Comparison of ENCODE assay signal across 27 cellular contexts in genomic region chr16:11377156-11377555, GRCh38. TPM values are rescaled to one million over a fixed set of nuclear protein-coding genes. Genes with fewer than 3 reads are reported as not detected.
DNase-seq lines count a peak whose midpoint lies in the region; ATAC-seq, FAIRE-seq and TF ChIP-seq lines count a peak whose summit lies in the region.
"Had no signal": no experiment of that assay in that cellular context is flagged by ENCODE, and none has a peak within 500 bp of the region (broad histone marks: within the 10 kb centered on the region; RNA-seq: fewer than 3 reads in every experiment).

No MANE protein-coding gene starts in this region.

- peak overlapping the region; percentile 58 for H3K9ac ChIP-seq in mesenchymal stem cell (ENCODE audit: low read length)
- H3K9ac ChIP-seq in HepG2 (ENCODE audit: insufficient read depth, low read depth, low read length) = no peak overlapping the region
- H3K9ac ChIP-seq: BLaER1 had no signal

- no peak overlapping the region for H2AK5ac ChIP-seq in mesenchymal stem cell (ENCODE audit: low read length, severe bottlenecking)

- no peaks in the 10 kb centered on the region for H3K27me3 ChIP-seq in mesenchymal stem cell (ENCODE audit: control insufficient read depth in 1 of 2, insufficient read depth in 1 of 2, low read length in 2 of 2)
- H3K27me3 ChIP-seq in HepG2 (ENCODE audit: control insufficient read depth in 1 of 2, insufficient read depth in 2 of 2, low read length in 2 of 2) = no peaks in the 10 kb centered on the region
- H3K27me3 ChIP-seq: BE2C, BLaER1 had no signal

- peaks cover 18% of the 10 kb centered on the region for H3K4me1 Mint-ChIP-seq in T-helper 17 cell

- no peak overlapping the region for H3K23ac ChIP-seq in mesenchymal stem cell (ENCODE audit: low read length in 2 of 2)

- no peak for TF ChIP-seq RAD21 in HepG2 (CRISPR knock-in tag; IDR thresholded peaks at IDR 0.05)

- no peak for TF ChIP-seq EP300 in HepG2 (IDR thresholded peaks at IDR 0.05; ENCODE audit: low read depth in 2 of 2, low read length in 2 of 2)
- TF ChIP-seq EP300 in HepG2 (CRISPR knock-in tag; IDR thresholded peaks at IDR 0.05; ENCODE audit: borderline replicate concordance) = no peak

- H4K20me1 ChIP-seq in HepG2 (ENCODE audit: insufficient read depth, low read length) = no peaks in the 10 kb centered on the region
- H4K20me1 ChIP-seq: BLaER1 had no signal

- H4K91ac ChIP-seq in mesenchymal stem cell (ENCODE audit: low read length) = no peak overlapping the region

- no peak overlapping the region for H2BK12ac ChIP-seq in mesenchymal stem cell (ENCODE audit: low read length in 2 of 2)

- no peaks in the 10 kb centered on the region for H3K9me3 ChIP-seq in T-helper 17 cell (ENCODE audit: control insufficient read depth, low read length, poor library complexity, severe bottlenecking)
- no peaks in the 10 kb centered on the region for H3K9me3 ChIP-seq in mesenchymal stem cell (ENCODE audit: control insufficient read depth, low read length)
- H3K9me3 ChIP-seq in HepG2 (ENCODE audit: low read length) = no peaks in the 10 kb centered on the region
- H3K9me3 ChIP-seq: A549, BE2C, BLaER1 had no signal

- H3K18ac ChIP-seq in mesenchymal stem cell (ENCODE audit: low read depth in 1 of 2, low read length in 2 of 2) = no peak overlapping the region

- DNase-seq in AG10803 (ENCODE audit: low read depth) (peak; percentile 33), T-helper 17 cell (no peak), fibroblast of gingiva (ENCODE audit: low read depth) (peak; percentile 53), mesenchymal stem cell (no peak), SIG-M5 (lab: John Stamatoyannopoulos, UW) (no peak), NCI-H187 treated with DMSO at 0.1 percent for 48 hours (lab: John Stamatoyannopoulos, UW) (no peak), HepG2 (ENCODE audit: low spot score) (no peak)
- DNase-seq: BE2C; C1 segment of cervical spinal cord; CD4-positive, alpha-beta memory T cell; CD4-positive, CD25-positive, alpha-beta regulatory T cell; CD8-positive, alpha-beta memory T cell; COR-L47; DMS 273 treated with DMSO at 0.1 percent for 48 hours; DMS153; DMS53; DMS79; DND-41; EL; GDM1 had no signal

- H2BK120ac ChIP-seq in mesenchymal stem cell (ENCODE audit: low read depth, low read length) = no peak overlapping the region

- no peak overlapping the region for H4K8ac ChIP-seq in mesenchymal stem cell (ENCODE audit: low read length)

- H3K36me3 ChIP-seq in mesenchymal stem cell (ENCODE audit: control insufficient read depth in 1 of 2, insufficient read depth in 2 of 2, low read depth in 1 of 2, low read length in 2 of 2) (no peaks in the 10 kb centered on the region), HepG2 (replicated peaks in 1 of 2; ENCODE audit: control insufficient read depth in 1 of 2, insufficient read depth in 2 of 2, low read length in 2 of 2) (no peaks in the 10 kb centered on the region)
- H3K36me3 ChIP-seq: BE2C, BLaER1 had no signal

- TF ChIP-seq CTCF in AG10803 (conservative IDR thresholded peaks at IDR 0.05; ENCODE audit: low read length) (no peak), HepG2 (CRISPR knock-in tag; IDR thresholded peaks at IDR 0.05) (no peak)

- ATAC-seq in T-helper 17 cell = no peak
- ATAC-seq in GM18858 (IDR thresholded peaks at IDR 0.05; ENCODE audit: unreplicated experiment) = no peak
- no peak for ATAC-seq in HepG2
- ATAC-seq: A549, GM12878 had no signal

- intact Hi-C loops in HepG2 (cut with micrococcal nuclease; ENCODE audit: unreplicated experiment) = no loop called here

- TF ChIP-seq POLR2A in HepG2 (IDR thresholded peaks at IDR 0.05; ENCODE audit: insufficient read depth in 1 of 2, low read depth in 2 of 2, low read length in 2 of 2) = no peak

- peaks cover 4% of the 10 kb centered on the region for H3K36me3 Mint-ChIP-seq in T-helper 17 cell (ENCODE audit: low read depth)
- H3K36me3 Mint-ChIP-seq: CD4-positive, alpha-beta memory T cell had no signal

- H3K27me3 Mint-ChIP-seq in T-helper 17 cell = peaks cover 2% of the 10 kb centered on the region
- H3K27me3 Mint-ChIP-seq: CD4-positive, alpha-beta memory T cell had no signal

- no peak for FAIRE-seq in HepG2 (lab: Jason Lieb, UNC)
- FAIRE-seq: A549, GM12878, GM12892 had no signal

- H3K4ac ChIP-seq in mesenchymal stem cell (ENCODE audit: low read depth in 1 of 2, low read length in 2 of 2) = no peak overlapping the region

- H2AFZ ChIP-seq in mesenchymal stem cell (ENCODE audit: low read depth, low read length) = no peak overlapping the region
- H2AFZ ChIP-seq in HepG2 (ENCODE audit: low read length) = no peak overlapping the region

- peak overlapping the region; percentile 57 for H3K27ac Mint-ChIP-seq in T-helper 17 cell
- H3K27ac Mint-ChIP-seq: CD4-positive, alpha-beta memory T cell; CD4-positive, CD25-positive, alpha-beta regulatory T cell; CD8-positive, alpha-beta memory T cell had no signal

- no peaks in the 10 kb centered on the region for H3K79me2 ChIP-seq in HepG2 (ENCODE audit: insufficient read depth, low read length)

- H3K4me2 ChIP-seq in mesenchymal stem cell (ENCODE audit: low read length, poor library complexity, severe bottlenecking) = no peak overlapping the region
- no peak overlapping the region for H3K4me2 ChIP-seq in HepG2 (ENCODE audit: low read depth, low read length)
- H3K4me2 ChIP-seq: A549, BLaER1 had no signal

- in situ Hi-C loops in HepG2 (cut with HindIII; ENCODE audit: extremely low pct_ligation_motif_present, low pct_unique_long_range_greater_than_20kb) = no loop called here

- POLR2A ChIA-PET in HepG2 (lab: Yijun Ruan, JAX) = no interaction called here

- no peak overlapping the region for H2BK5ac ChIP-seq in mesenchymal stem cell (ENCODE audit: low read depth, low read length, poor library complexity, severe bottlenecking)

- no peaks in the 10 kb centered on the region for H3K79me1 ChIP-seq in mesenchymal stem cell (replicated peaks; ENCODE audit: low read length, poor library complexity, severe bottlenecking)

- 95% methylated on average over 3 of the region's 3 CpGs for WGBS in mesenchymal stem cell
- WGBS in HepG2 (ENCODE audit: low lambda C conversion rate) = 43% methylated on average over 3 of the region's 3 CpGs

- H3K4me3 ChIP-seq in AG10803 (ENCODE audit: low read length) (no peak overlapping the region), mesenchymal stem cell (ENCODE audit: insufficient read depth in 1 of 2, low read depth in 1 of 2, low read length in 2 of 2) (no peak overlapping the region), HepG2 (replicated peaks in 1 of 3; ENCODE audit: insufficient read depth in 1 of 3, low read depth in 2 of 3, low read length in 3 of 3) (no peak overlapping the region)
- H3K4me3 ChIP-seq: A549, BLaER1, GM12878 had no signal

- no TSS peak for BruUV-seq in HepG2 (replicated peaks; lab: Mats Ljungman, UMichigan)

- H3K27ac ChIP-seq in mesenchymal stem cell (ENCODE audit: low read length, poor library complexity, severe bottlenecking) (no peak overlapping the region), HepG2 (ENCODE audit: extremely low read length, insufficient read depth, low read length) (no peak overlapping the region)
- H3K27ac ChIP-seq: 22Rv1, A549, BLaER1 had no signal

- no peak overlapping the region for H3K14ac ChIP-seq in mesenchymal stem cell (ENCODE audit: low read length in 2 of 2)

- CTCF ChIA-PET in HepG2 (lab: Yijun Ruan, JAX; ENCODE audit: low intra/inter-chr PET ratio, low total read pairs) = interaction anchor here (0.6 kb wide), 1 partner anchor 30 kb away, joined by 3 read pairs; no protein-coding TSS in a partner anchor

- peaks cover 3% of the 10 kb centered on the region for H3K4me1 ChIP-seq in mesenchymal stem cell (ENCODE audit: control insufficient read depth, insufficient read depth, low read depth, low read length)
- peaks cover 30% of the 10 kb centered on the region for H3K4me1 ChIP-seq in HepG2 (ENCODE audit: insufficient read depth, low read length)
- H3K4me1 ChIP-seq: A549, BE2C had no signal

- no peak overlapping the region for H2BK15ac ChIP-seq in mesenchymal stem cell (ENCODE audit: low read depth, poor library complexity, severe bottlenecking)

- H3K4me3 Mint-ChIP-seq in T-helper 17 cell = no peak overlapping the region
- H3K4me3 Mint-ChIP-seq: CD14-positive monocyte; CD4-positive, alpha-beta memory T cell; CD4-positive, CD25-positive, alpha-beta regulatory T cell; CD8-positive, alpha-beta memory T cell had no signal

RNA-seq across cellular contexts. Expression of gene RMI2, which starts 31.9 kb away (rescaled TPM):
- total RNA-seq in T-helper 17 cell (1 to 10 TPM; 1.4 to 2.1 TPM), HepG2 (2016; rRNA removed; fragmentation: Illumina TruSeq; extraction: Trizol) (55.7 and 65.3 TPM in 2 replicates)
- polyA plus RNA-seq in mesenchymal stem cell (2013, experiment 1 of 2) = 4.6 TPM
- polyA plus RNA-seq in mesenchymal stem cell (2013, experiment 2 of 2) = 4.4 TPM
- total RNA-seq in HepG2 (2016; cell fraction: cytosol; rRNA removed; fragmentation: Illumina TruSeq; extraction: Trizol; ENCODE audit: low read depth) = 8.6 and 11.0 TPM in 2 replicates
- total RNA-seq in HepG2 (2016; cell fraction: insoluble cytoplasmic fraction; rRNA removed; fragmentation: Illumina TruSeq; extraction: Trizol) = 51.5 and 55.7 TPM in 2 replicates
- 28.4 and 29.3 TPM in 2 replicates for total RNA-seq in HepG2 (2016; cell fraction: membrane; rRNA removed; fragmentation: Illumina TruSeq; extraction: Trizol)
- total RNA-seq in HepG2 (2016; cell fraction: nucleus; rRNA removed; fragmentation: Illumina TruSeq; extraction: Trizol) = 23.6 and 25.7 TPM in 2 replicates
- 15.3 and 24.5 TPM in 2 replicates for polyA plus RNA-seq in HepG2 (2011; rRNA removed)
- polyA plus RNA-seq in HepG2 (2011; cell fraction: cytosol; rRNA removed) = 18.8 and 22.1 TPM in 2 replicates
- polyA plus RNA-seq in HepG2 (2011; cell fraction: nucleus; rRNA removed) = 10.4 and 11.9 TPM in 2 replicates
- 19.5 and 50.3 TPM in 2 replicates for polyA plus RNA-seq in HepG2 (2012)
- polyA plus RNA-seq in HepG2 (2016; cell fraction: cytosol; fragmentation: Illumina TruSeq; extraction: Trizol; ENCODE audit: low read depth) = 10.8 and 11.1 TPM in 2 replicates
- polyA plus RNA-seq in HepG2 (2016; cell fraction: insoluble cytoplasmic fraction; fragmentation: Illumina TruSeq; extraction: Trizol; ENCODE audit: low read depth) = 90.6 and 102 TPM in 2 replicates
- polyA plus RNA-seq in HepG2 (2016; cell fraction: membrane; fragmentation: Illumina TruSeq; extraction: Trizol; ENCODE audit: low read depth) = 27.3 and 29.2 TPM in 2 replicates
- 54.0 and 54.7 TPM in 2 replicates for polyA plus RNA-seq in HepG2 (2016; cell fraction: nucleus; fragmentation: Illumina TruSeq; extraction: Trizol; ENCODE audit: insufficient read depth, low read depth)
- 9.1 and 22.0 TPM in 2 replicates for polyA minus RNA-seq in HepG2 (2011; rRNA and poly(A)+ RNA removed; ENCODE audit: low replicate concordance)
- polyA minus RNA-seq in HepG2 (2011; cell fraction: cytosol; rRNA and poly(A)+ RNA removed) = 12.6 and 15.4 TPM in 2 replicates
- polyA minus RNA-seq in HepG2 (2011; cell fraction: nucleus; rRNA and poly(A)+ RNA removed) = 8.4 and 8.7 TPM in 2 replicates

Comparison
In these comparisons a context has a peak if more than half of its experiments do, and no peak if none do; other contexts are left out.
1. DNase-seq: peak in AG10803 (single experiment) and fibroblast of gingiva (single experiment); none in T-helper 17 cell (0 of 3), mesenchymal stem cell (single experiment), SIG-M5 (single experiment), NCI-H187 treated with DMSO at 0.1 percent for 48 hours (single experiment) and HepG2 (single experiment).